In genomic region chr12:43676183-43676813, GRCh38 we compare ENCODE assay signal across 8 cellular contexts.
A peak's percentile ranks its signal among the peaks of the same experiment; 100 is the strongest.
DNase-seq lines count a peak whose midpoint lies in the region; ATAC-seq and TF ChIP-seq lines count a peak whose summit lies in the region.

No MANE protein-coding gene starts in this region.

- no peak overlapping the region for H3K4me3 Mint-ChIP-seq in activated naive CD4-positive, alpha-beta T cell treated with anti-CD3 and anti-CD28 coated beads for 36 hours
- H3K4me3 Mint-ChIP-seq in activated CD8-positive, alpha-beta T cell treated with anti-CD3 and anti-CD28 coated beads, Interleukin-2, amount 10 ng/mL, durations not matched to agents 7 days and 5 days, result no peak overlapping the region

- H3K27me3 ChIP-seq in HL-60 (ENCODE audit: insufficient read depth, poor library complexity, severe bottlenecking), result peaks cover 6% of the 10 kb centered on the region

- TF ChIP-seq CTCF in HL-60 (IDR thresholded peaks at IDR 0.05; ENCODE audit: insufficient read depth, low read length) (peak; percentile 59), mucosa of descending colon (IDR thresholded peaks at IDR 0.05) (no peak)

- CTCF ChIA-PET in activated naive CD4-positive, alpha-beta T cell treated with anti-CD3 and anti-CD28 coated beads for 36 hours (lab: Charles Lee), result interaction anchor here (0.6 kb wide), 1 partner anchor 93 kb away, joined by 3 read pairs; no protein-coding TSS in a partner anchor
- CTCF ChIA-PET in activated CD8-positive, alpha-beta T cell treated with anti-CD3 and anti-CD28 coated beads, Interleukin-2, amount 10 ng/mL, durations not matched to agents 7 days and 5 days (lab: Charles Lee), result no interaction called here

- H3K9me3 ChIP-seq in mucosa of descending colon, result no peaks in the 10 kb centered on the region

- H3K27ac Mint-ChIP-seq in activated naive CD4-positive, alpha-beta T cell treated with anti-CD3 and anti-CD28 coated beads for 36 hours, result no peak overlapping the region
- no peak overlapping the region for H3K27ac Mint-ChIP-seq in activated CD8-positive, alpha-beta T cell treated with anti-CD3 and anti-CD28 coated beads, Interleukin-2, amount 10 ng/mL, durations not matched to agents 7 days and 5 days

- DNase-seq in activated naive CD4-positive, alpha-beta T cell treated with anti-CD3 and anti-CD28 coated beads for 36 hours, result peak; percentile 33
- no peak for DNase-seq in activated naive CD4-positive, alpha-beta T cell treated with anti-CD3 and anti-CD28 coated beads, Interleukin-2, amount 50 U/mL, for 16 hours
- DNase-seq in HL-60 (ENCODE audit: low read depth in 1 of 2, low spot score in 1 of 2) (peak; percentile 7 to 35), mucosa of descending colon (peak in 1 of 3 donors; percentile 13), Right ventricle myocardium superior (no peak), hypothalamus (lab: John Stamatoyannopoulos, UW) (no peak)
- DNase-seq in activated CD8-positive, alpha-beta T cell treated with anti-CD3 and anti-CD28 coated beads, Interleukin-2, amount 10 ng/mL, durations not matched to agents 7 days and 5 days, result peak; percentile 26

- H3K4me1 ChIP-seq in mucosa of descending colon (ENCODE audit: low read depth), result no peaks in the 10 kb centered on the region

- peaks cover 2% of the 10 kb centered on the region for H3K9me3 Mint-ChIP-seq in activated naive CD4-positive, alpha-beta T cell treated with anti-CD3 and anti-CD28 coated beads for 36 hours
- no peaks in the 10 kb centered on the region for H3K9me3 Mint-ChIP-seq in activated CD8-positive, alpha-beta T cell treated with anti-CD3 and anti-CD28 coated beads, Interleukin-2, amount 10 ng/mL, durations not matched to agents 7 days and 5 days (ENCODE audit: insufficient read depth)

- intact Hi-C loops in activated naive CD4-positive, alpha-beta T cell treated with anti-CD3 and anti-CD28 coated beads for 36 hours (cut with micrococcal nuclease), result loop anchor here (1.0 to 2.0 kb wide), 2 partner anchors 175 to 1193 kb away; no protein-coding TSS in a partner anchor
- intact Hi-C loops in mucosa of descending colon (cut with DNase I, micrococcal nuclease), result no loop called here
- intact Hi-C loops in Right ventricle myocardium superior (cut with DNase I), result no loop called here

- POLR2A ChIA-PET in activated CD8-positive, alpha-beta T cell treated with anti-CD3 and anti-CD28 coated beads, Interleukin-2, amount 10 ng/mL, durations not matched to agents 7 days and 5 days (lab: Charles Lee), result no interaction called here

- peaks cover 10% of the 10 kb centered on the region for H3K27me3 Mint-ChIP-seq in activated naive CD4-positive, alpha-beta T cell treated with anti-CD3 and anti-CD28 coated beads for 36 hours (ENCODE audit: low read depth)
- H3K27me3 Mint-ChIP-seq in activated CD8-positive, alpha-beta T cell treated with anti-CD3 and anti-CD28 coated beads, Interleukin-2, amount 10 ng/mL, durations not matched to agents 7 days and 5 days (ENCODE audit: low read depth), result peaks cover 8% of the 10 kb centered on the region

- no peaks in the 10 kb centered on the region for H3K36me3 Mint-ChIP-seq in activated naive CD4-positive, alpha-beta T cell treated with anti-CD3 and anti-CD28 coated beads for 36 hours (ENCODE audit: low read depth)
- no peaks in the 10 kb centered on the region for H3K36me3 Mint-ChIP-seq in activated CD8-positive, alpha-beta T cell treated with anti-CD3 and anti-CD28 coated beads, Interleukin-2, amount 10 ng/mL, durations not matched to agents 7 days and 5 days (ENCODE audit: low read depth)

- H3K4me3 ChIP-seq in HL-60 (replicated peaks; ENCODE audit: insufficient read depth, low read length) (no peak overlapping the region), mucosa of descending colon (no peak overlapping the region)

- no peaks in the 10 kb centered on the region for H3K36me3 ChIP-seq in mucosa of descending colon (ENCODE audit: low read depth)

- H3K4me1 Mint-ChIP-seq in activated naive CD4-positive, alpha-beta T cell treated with anti-CD3 and anti-CD28 coated beads for 36 hours (ENCODE audit: low read depth), result no peaks in the 10 kb centered on the region
- no peaks in the 10 kb centered on the region for H3K4me1 Mint-ChIP-seq in activated CD8-positive, alpha-beta T cell treated with anti-CD3 and anti-CD28 coated beads, Interleukin-2, amount 10 ng/mL, durations not matched to agents 7 days and 5 days (ENCODE audit: low read depth)

- no peak overlapping the region for H3K27ac ChIP-seq in HL-60 (replicated peaks)

- ATAC-seq in GM21619 (IDR thresholded peaks at IDR 0.05; ENCODE audit: unreplicated experiment) (peak; percentile 95), mucosa of descending colon (peak; percentile 64), Right ventricle myocardium superior (ENCODE audit: poor library complexity) (no peak)
- ATAC-seq in activated CD8-positive, alpha-beta T cell treated with anti-CD3 and anti-CD28 coated beads, Interleukin-2, amount 10 ng/mL, durations not matched to agents 7 days and 5 days, result peak; percentile 53

Comparison
In these comparisons a context has a peak if more than half of its experiments do, and no peak if none do; other contexts are left out.
1. DNase-seq: peak in activated naive CD4-positive, alpha-beta T cell treated with anti-CD3 and anti-CD28 coated beads for 36 hours (single experiment), HL-60 (2 of 2) and activated CD8-positive, alpha-beta T cell treated with anti-CD3 and anti-CD28 coated beads, Interleukin-2, amount 10 ng/mL, durations not matched to agents 7 days and 5 days (single experiment); none in activated naive CD4-positive, alpha-beta T cell treated with anti-CD3 and anti-CD28 coated beads, Interleukin-2, amount 50 U/mL, for 16 hours (single experiment), Right ventricle myocardium superior (single experiment) and hypothalamus (0 of 51).